8 cellular contexts compared by ENCODE assay signal in the genomic region with DNA sequence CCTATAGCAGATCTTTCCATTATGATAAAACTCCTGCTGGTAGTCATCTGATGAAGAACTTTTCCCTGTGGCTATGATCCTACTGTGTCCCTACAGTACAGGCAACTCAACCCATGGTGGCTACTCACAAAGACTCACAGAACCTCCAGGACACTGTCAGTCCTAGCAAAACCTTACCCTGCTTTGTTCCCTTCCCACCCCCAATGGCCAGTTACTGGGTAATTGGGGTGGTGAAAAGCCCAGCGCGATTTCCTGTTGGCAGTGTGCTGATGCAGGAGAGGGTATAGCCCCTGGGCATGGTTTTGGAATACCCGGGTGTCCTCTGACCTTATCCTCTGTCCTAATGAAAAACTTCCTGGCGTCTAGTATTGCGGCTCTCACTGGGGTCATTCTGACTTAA. TPM values are rescaled to one million over a fixed set of nuclear protein-coding genes. Genes with fewer than 3 reads are reported as not detected.
DNase-seq lines count a peak whose midpoint lies in the region; ATAC-seq lines count a peak whose summit lies in the region.

No MANE protein-coding gene starts in this region.

- DNase-seq in activated T-cell treated with anti-CD3 and anti-CD28 coated beads, Interleukin-2, amount 50 U/mL, for 24 hours, result no peak
- no peak for DNase-seq in activated T-cell treated with anti-CD3 and anti-CD28 coated beads, Interleukin-2, amount 50 U/mL, for 72 hours
- DNase-seq in medulla oblongata (ENCODE audit: extremely low spot score), result peak; percentile 40
- no peak for DNase-seq in anterior cingulate cortex (lab: John Stamatoyannopoulos, UW)
- no peak for DNase-seq in activated CD8-positive, alpha-beta memory T cell treated with anti-CD3 and anti-CD28 coated beads, Interleukin-2, amount 50 U/mL, for 48 hours

- H3K4me3 Mint-ChIP-seq in activated T-cell treated with anti-CD3 and anti-CD28 coated beads, Interleukin-2, amount 50 U/mL, for 24 hours, result peak overlapping the region; percentile 80
- H3K4me3 Mint-ChIP-seq in activated T-cell treated with anti-CD3 and anti-CD28 coated beads, Interleukin-2, amount 50 U/mL, for 72 hours, result peak overlapping the region in 1 of 2 donors; percentile 89

- H3K27ac ChIP-seq in cingulate gyrus (ENCODE audit: low read depth, low read length) (peak overlapping the region; percentile 48), urinary bladder (ENCODE audit: low read depth) (no peak overlapping the region)

- H3K4me1 Mint-ChIP-seq in activated T-cell treated with anti-CD3 and anti-CD28 coated beads, Interleukin-2, amount 50 U/mL, for 24 hours (ENCODE audit: low read depth), result peaks cover 14% of the 10 kb centered on the region
- peaks cover 11% of the 10 kb centered on the region for H3K4me1 Mint-ChIP-seq in activated T-cell treated with anti-CD3 and anti-CD28 coated beads, Interleukin-2, amount 50 U/mL, for 72 hours (ENCODE audit: low read depth)

- H3K4me3 ChIP-seq in urinary bladder (ENCODE audit: low read depth, low read length), result peak overlapping the region; percentile 48

- no peak overlapping the region for H3K27ac Mint-ChIP-seq in activated T-cell treated with anti-CD3 and anti-CD28 coated beads, Interleukin-2, amount 50 U/mL, for 24 hours
- no peak overlapping the region for H3K27ac Mint-ChIP-seq in activated T-cell treated with anti-CD3 and anti-CD28 coated beads, Interleukin-2, amount 50 U/mL, for 72 hours

- H3K36me3 Mint-ChIP-seq in activated T-cell treated with anti-CD3 and anti-CD28 coated beads, Interleukin-2, amount 50 U/mL, for 24 hours (ENCODE audit: low read depth), result peaks cover 7% of the 10 kb centered on the region
- peaks cover 4 to 17% of the 10 kb centered on the region in 2 donors for H3K36me3 Mint-ChIP-seq in activated T-cell treated with anti-CD3 and anti-CD28 coated beads, Interleukin-2, amount 50 U/mL, for 72 hours (ENCODE audit: insufficient read depth in 2 of 2)

- peaks cover 50% of the 10 kb centered on the region for H3K27me3 Mint-ChIP-seq in activated T-cell treated with anti-CD3 and anti-CD28 coated beads, Interleukin-2, amount 50 U/mL, for 24 hours
- H3K27me3 Mint-ChIP-seq in activated T-cell treated with anti-CD3 and anti-CD28 coated beads, Interleukin-2, amount 50 U/mL, for 72 hours (ENCODE audit: low read depth), result peaks cover 21% of the 10 kb centered on the region

- no peak for ATAC-seq in activated T-cell treated with anti-CD3 and anti-CD28 coated beads, Interleukin-2, amount 50 U/mL, for 72 hours (replicated peaks in 1 of 2)
- no peak for ATAC-seq in GM19035 (IDR thresholded peaks at IDR 0.05; ENCODE audit: unreplicated experiment)

- 43% methylated on average over 5 of the region's 5 CpGs for WGBS in urinary bladder

- H3K36me3 ChIP-seq in urinary bladder (ENCODE audit: insufficient read depth), result no peaks in the 10 kb centered on the region

- H3K4me1 ChIP-seq in urinary bladder (ENCODE audit: insufficient read depth), result no peaks in the 10 kb centered on the region

- peaks cover 33% of the 10 kb centered on the region for H3K9me3 Mint-ChIP-seq in activated T-cell treated with anti-CD3 and anti-CD28 coated beads, Interleukin-2, amount 50 U/mL, for 24 hours
- peaks cover 4 to 14% of the 10 kb centered on the region in 2 donors for H3K9me3 Mint-ChIP-seq in activated T-cell treated with anti-CD3 and anti-CD28 coated beads, Interleukin-2, amount 50 U/mL, for 72 hours

RNA-seq across cellular contexts. Expression of gene RGL1, which starts 0.5 kb away (rescaled TPM):
- 1 to 10 TPM; 1.7 to 2.2 TPM for total RNA-seq in activated T-cell treated with anti-CD3 and anti-CD28 coated beads, Interleukin-2, amount 50 U/mL, for 72 hours
- total RNA-seq in urinary bladder, result 69.4 TPM
- polyA plus RNA-seq in urinary bladder, result 15.7 TPM

Comparison
In these comparisons a context has a peak if more than half of its experiments do, and no peak if none do; other contexts are left out.
1. RNA of gene RGL1, which starts 0.5 kb away (total RNA-seq): 69.4 TPM in urinary bladder (single experiment); 1.7 to 2.2 TPM in activated T-cell treated with anti-CD3 and anti-CD28 coated beads, Interleukin-2, amount 50 U/mL, for 72 hours; every median in the first group is over 10 times any median in the second.